Comparison of ENCODE assay signal across 33 cellular contexts in the genomic region with DNA sequence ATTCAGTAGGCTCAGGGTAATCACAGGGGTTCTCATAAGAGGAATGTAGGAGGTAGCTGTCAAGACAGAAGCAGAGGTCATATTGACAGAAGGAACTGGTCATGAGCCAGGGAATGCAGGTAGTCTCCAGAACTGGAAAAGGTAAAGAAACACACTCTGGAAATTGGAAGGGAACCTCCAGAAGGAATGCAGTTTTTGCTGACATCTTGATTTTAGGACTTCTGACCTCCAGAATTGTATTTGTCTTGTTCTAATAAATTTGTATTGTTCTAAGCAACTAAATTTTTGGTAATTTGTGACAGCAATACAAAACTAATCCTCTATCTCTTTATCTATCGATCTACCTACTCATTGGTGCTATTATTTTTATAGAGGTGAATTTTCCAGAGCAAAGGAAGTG. TPM values are rescaled to one million over a fixed set of nuclear protein-coding genes. Genes with fewer than 3 reads are reported as not detected.
"Had no signal": no experiment of that assay in that cellular context is flagged by ENCODE, and none has a peak within 500 bp of the region (broad histone marks: within the 10 kb centered on the region; RNA-seq: fewer than 3 reads in every experiment).

No MANE protein-coding gene starts in this region.

- H2AFZ ChIP-seq: neural progenitor cell, parathyroid adenoma had no signal

- H3K4me3 ChIP-seq: neural progenitor cell, ovary, psoas muscle, skin epidermis, smooth muscle cell, spleen, suprapubic skin, testis, tibial artery, transverse colon, upper lobe of right lung, uterus had no signal

- ATAC-seq: natural killer cell; psoas muscle; right cardiac atrium; sciatic nerve; stimulated activated memory B cell treated with anti-CD40 and anti-IgM and Interleukin-4, amounts not matched to agents 10 μg/mL and 1 μg/mL and 100 μg/mL, for 72 hours; stimulated activated naive CD8-positive, alpha-beta T cell treated with anti-CD3 and anti-CD28 coated beads, Interleukin-15, amount 100 ng/mL, for 72 hours; stimulated activated naive CD8-positive, alpha-beta T cell treated with anti-CD3 and anti-CD28 coated beads, Interleukin-15, Interleukin-2, amounts not matched to agents 100 U/mL and 50 U/mL, for 24 hours; upper lobe of right lung had no signal

- H3K4me1 ChIP-seq: neural progenitor cell, parathyroid adenoma, psoas muscle, spleen, suprapubic skin, testis, tibial artery, transverse colon, upper lobe of right lung, uterus had no signal

- H3K27me3 ChIP-seq: neural progenitor cell, ovary, spleen, suprapubic skin, testis, tibial artery, transverse colon, upper lobe of right lung, uterus had no signal

- H3K36me3 ChIP-seq: neural progenitor cell, ovary, spleen, suprapubic skin, tibial artery, transverse colon, upper lobe of right lung, uterus had no signal

- DNase-seq: natural killer cell; occipital lobe; ovary; posterior cingulate gyrus; psoas muscle; right cardiac atrium; spleen; stimulated activated CD4-positive, alpha-beta T cell treated with anti-CD3 and anti-CD28 coated beads, Interleukin-12 subunit alpha, Interleukin-12 subunit beta, amount 100 ng/mL, for 4 hours; stimulated activated CD4-positive, alpha-beta T cell treated with anti-CD3 and anti-CD28 coated beads, Interleukin-1b, Interleukin-23, amount 100 ng/mL, for 48 hours; stimulated activated CD4-positive, alpha-beta T cell treated with anti-CD3 and anti-CD28 coated beads, Interleukin-4, amount 100 ng/mL, for 1 hour; stimulated activated CD4-positive, alpha-beta T cell treated with anti-CD3 and anti-CD28 coated beads, Interleukin-4, amount 100 ng/mL, for 4 hours; stimulated activated CD8-positive, alpha-beta memory T cell treated with anti-CD3 and anti-CD28 coated beads, Interleukin-4, amount 100 ng/mL, for 48 hours; stimulated activated naive CD4-positive, alpha-beta T cell; stimulated activated naive CD8-positive, alpha-beta T cell treated with anti-CD3 and anti-CD28 coated beads, Interleukin-15, amount 100 ng/mL, for 72 hours; stimulated activated naive CD8-positive, alpha-beta T cell treated with anti-CD3 and anti-CD28 coated beads, Interleukin-15, Interleukin-2, amounts not matched to agents 100 U/mL and 50 U/mL, for 24 hours; substantia nigra; testis; tibial artery; transverse colon; upper lobe of right lung; uterus had no signal

- H3K4me2 ChIP-seq: neural progenitor cell, smooth muscle cell had no signal

- H3K79me2 ChIP-seq: parathyroid adenoma had no signal

- H3K9ac ChIP-seq: neural progenitor cell, parathyroid adenoma had no signal

- H3K9me3 ChIP-seq: ovary, psoas muscle, spleen, suprapubic skin, testis, tibial artery, transverse colon, upper lobe of right lung, uterus had no signal

- H3K27ac ChIP-seq: neural progenitor cell, ovary, parathyroid adenoma, psoas muscle, skin epidermis, spleen, suprapubic skin, testis, tibial artery, transverse colon, upper lobe of right lung, uterus had no signal

RNA-seq across cellular contexts. Expression of gene OTOL1, which starts 49.2 kb away (rescaled TPM):
- total RNA-seq: natural killer cell, occipital lobe, osteoblast, ovary, progenitor cell of endocrine pancreas, psoas muscle, renal cortical epithelial cell, right cardiac atrium, sciatic nerve, smooth muscle cell, spleen, suprapubic skin, testis, transverse colon, upper lobe of right lung, urinary bladder, uterus had no signal
- polyA plus RNA-seq: neural cell, ovary, psoas muscle, right cardiac atrium, smooth muscle cell, spleen, urinary bladder had no signal
